In genomic region chr15:22080227-22080626, GRCh38 we compare ENCODE assay signal across 2 cellular contexts. TPM values are rescaled to one million over a fixed set of nuclear protein-coding genes. Genes with fewer than 3 reads are reported as not detected.
"Had no signal": no experiment of that assay in that cellular context is flagged by ENCODE, and none has a peak within 500 bp of the region (broad histone marks: within the 10 kb centered on the region; RNA-seq: fewer than 3 reads in every experiment).

Gene OR4M2, plus strand, starts transcription at chr15:22080527. Its CDS starts 98 bp downstream, at chr15:22080625.

RNA-seq across cellular contexts. Expression of gene OR4M2, which starts in this region (rescaled TPM):
- total RNA-seq: G401, GM12878 had no signal
- polyA plus RNA-seq: GM12878 had no signal
